In genomic region chr7:93773446-93773845, GRCh38 we compare ENCODE assay signal across 8 cellular contexts.
"Had no signal": no experiment of that assay in that cellular context is flagged by ENCODE, and none has a peak within 500 bp of the region (broad histone marks: within the 10 kb centered on the region; RNA-seq: fewer than 3 reads in every experiment).

No MANE protein-coding gene starts in this region.

- DNase-seq: GM23248, GOT3, H7, H9, HCEC 1CT, HFFc6 had no signal

- H3K9me3 Mint-ChIP-seq: HFFc6 had no signal

- H3K27ac Mint-ChIP-seq: GM23338, H9, HFFc6 had no signal

- H3K4me1 Mint-ChIP-seq: GM23338, H9 had no signal

- ATAC-seq: GM23338, HCT116 had no signal

- H3K4me3 Mint-ChIP-seq: GM23338, H9, HFFc6 had no signal
